Comparison of ENCODE assay signal across 13 cellular contexts in the genomic region with DNA sequence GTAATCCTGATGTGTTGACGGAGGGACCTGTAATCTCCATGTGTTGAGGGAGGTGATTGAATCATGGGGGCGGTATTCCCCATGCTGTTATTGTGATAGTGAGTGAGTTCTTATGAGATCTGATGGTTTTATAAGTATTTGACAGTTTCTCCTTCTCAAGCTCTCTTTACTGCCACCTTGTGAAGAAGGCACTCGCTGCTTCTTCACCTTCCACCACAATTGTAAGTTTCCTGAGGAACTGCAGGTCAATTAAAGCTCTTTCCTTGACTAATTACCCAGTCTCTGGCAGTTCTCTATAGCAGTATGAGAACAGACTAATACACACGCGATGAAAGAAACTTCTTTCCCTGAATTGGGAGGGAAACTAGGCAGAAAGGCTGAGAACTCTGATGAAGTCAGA.
A peak's percentile ranks its signal among the peaks of the same experiment; 100 is the strongest.
DNase-seq lines count a peak whose midpoint lies in the region; ATAC-seq, FAIRE-seq and TF ChIP-seq lines count a peak whose summit lies in the region.
"Had no signal": no experiment of that assay in that cellular context is flagged by ENCODE, and none has a peak within 500 bp of the region (broad histone marks: within the 10 kb centered on the region; RNA-seq: fewer than 3 reads in every experiment).

No MANE protein-coding gene starts in this region.

- peaks cover 2% of the 10 kb centered on the region for H3K9me3 Mint-ChIP-seq in neural crest cell
- H3K9me3 Mint-ChIP-seq: activated CD4-positive, alpha-beta memory T cell treated with anti-CD3 and anti-CD28 coated beads, Interleukin-2, amount 10 ng/mL, durations not matched to agents 7 days and 5 days had no signal

- no peak for FAIRE-seq in bronchial epithelial cell (lab: Jason Lieb, UNC)
- FAIRE-seq: frontal cortex had no signal

- no peaks in the 10 kb centered on the region for H3K27me3 Mint-ChIP-seq in neural crest cell (ENCODE audit: low read depth)

- no peak overlapping the region for H3K4me3 Mint-ChIP-seq in neural crest cell
- H3K4me3 Mint-ChIP-seq: activated CD4-positive, alpha-beta memory T cell treated with anti-CD3 and anti-CD28 coated beads, Interleukin-2, amount 10 ng/mL, durations not matched to agents 7 days and 5 days had no signal

- no peaks in the 10 kb centered on the region for H3K27me3 ChIP-seq in bronchial epithelial cell (ENCODE audit: control insufficient read depth, insufficient read depth, low read length)
- H3K27me3 ChIP-seq: adrenal gland had no signal

- DNase-seq in GM12864 (ENCODE audit: low read depth) (no peak), NAMALWA (ENCODE audit: low spot score) (peak; percentile 27), bronchial epithelial cell (ENCODE audit: low read depth) (peak; percentile 22), neural crest cell (ENCODE audit: low read depth, low spot score) (no peak), NCI-H2081 treated with DMSO at 0.1 percent for 48 hours (lab: John Stamatoyannopoulos, UW) (no peak), GM19240 (ENCODE audit: insufficient read length, low spot score) (no peak)
- DNase-seq: activated CD4-positive, alpha-beta memory T cell treated with anti-CD3 and anti-CD28 coated beads, Interleukin-2, amount 10 ng/mL, durations not matched to agents 7 days and 5 days; NCI-H1436 treated with DMSO at 0.1 percent for 48 hours had no signal

- H3K4me1 Mint-ChIP-seq in neural crest cell, result peaks cover 23% of the 10 kb centered on the region
- H3K4me1 Mint-ChIP-seq: activated CD4-positive, alpha-beta memory T cell treated with anti-CD3 and anti-CD28 coated beads, Interleukin-2, amount 10 ng/mL, durations not matched to agents 7 days and 5 days had no signal

- H3K4me3 ChIP-seq in GM12864 (ENCODE audit: low read depth, low read length), result no peak overlapping the region
- no peak overlapping the region for H3K4me3 ChIP-seq in bronchial epithelial cell (ENCODE audit: low read depth, low read length)
- H3K4me3 ChIP-seq: adrenal gland, SK-N-MC had no signal

- H3K36me3 Mint-ChIP-seq in neural crest cell (ENCODE audit: low read depth), result no peaks in the 10 kb centered on the region

- peak; percentile 31 for TF ChIP-seq CTCF in GM12864 (IDR thresholded peaks at IDR 0.05; ENCODE audit: low read depth, low read length, missing control alignments)
- peak; percentile 25 for TF ChIP-seq CTCF in bronchial epithelial cell (IDR thresholded peaks at IDR 0.05; ENCODE audit: insufficient read depth, low read length, severe bottlenecking)
- TF ChIP-seq CTCF in neural crest cell (conservative IDR thresholded peaks at IDR 0.05), result peak; percentile 34

- ATAC-seq in GM21367 (IDR thresholded peaks at IDR 0.05; ENCODE audit: unreplicated experiment) (no peak), HG03025 (IDR thresholded peaks at IDR 0.05; ENCODE audit: low FRiP score, unreplicated experiment) (no peak)

- no peaks in the 10 kb centered on the region for H3K36me3 ChIP-seq in bronchial epithelial cell (ENCODE audit: control insufficient read depth, insufficient read depth, low read length)
- H3K36me3 ChIP-seq: adrenal gland had no signal

- no peak overlapping the region for H3K27ac Mint-ChIP-seq in neural crest cell (ENCODE audit: unreplicated experiment)
- H3K27ac Mint-ChIP-seq: activated CD4-positive, alpha-beta memory T cell treated with anti-CD3 and anti-CD28 coated beads, Interleukin-2, amount 10 ng/mL, durations not matched to agents 7 days and 5 days had no signal

Comparison
In these comparisons a context has a peak if more than half of its experiments do, and no peak if none do; other contexts are left out.
1. DNase-seq: peak in NAMALWA (single experiment) and bronchial epithelial cell (single experiment); none in GM12864 (single experiment), neural crest cell (single experiment), NCI-H2081 treated with DMSO at 0.1 percent for 48 hours (single experiment) and GM19240 (single experiment).
2. Peak in every context shown above with its lines, with median percentiles within 50 percentile points of each other: CTCF ChIP-seq.